Comparison of ENCODE assay signal across 8 cellular contexts in the genomic region with DNA sequence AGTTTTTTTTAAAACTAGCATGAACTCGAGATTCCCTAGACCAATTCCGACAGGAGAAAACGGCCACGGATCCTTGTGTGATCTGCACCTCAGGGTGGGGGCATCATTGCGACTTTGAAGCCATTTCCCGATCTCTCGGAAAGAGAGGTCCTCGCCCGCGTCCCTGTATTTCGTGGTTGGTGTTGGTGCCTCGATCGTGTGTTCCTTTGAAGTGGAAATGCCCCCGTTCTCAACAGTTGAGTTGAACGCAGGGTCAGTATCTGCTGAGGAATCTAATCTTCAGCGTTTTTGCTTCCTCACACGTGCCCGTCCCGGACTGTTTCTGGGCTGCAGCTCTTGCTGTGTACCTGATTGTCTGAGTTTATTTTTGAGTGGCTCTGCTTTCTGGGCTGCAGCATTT. TPM values are rescaled to one million over a fixed set of nuclear protein-coding genes. Genes with fewer than 3 reads are reported as not detected.
DNase-seq lines count a peak whose midpoint lies in the region; ATAC-seq and TF ChIP-seq lines count a peak whose summit lies in the region.

No MANE protein-coding gene starts in this region.

- H3K4me3 ChIP-seq in thyroid gland (replicated peaks in 1 of 3) = peak overlapping the region; percentile 69 to 94 (median 83)

- DNase-seq in CD1c-positive myeloid dendritic cell (ENCODE audit: extremely low spot score) (peak; percentile 24), HuH-7 (ENCODE audit: low spot score) (peak; percentile 8), left kidney (ENCODE audit: low read depth, low spot score) (peak; percentile 42), thyroid gland (no peak), NCI-H2171 treated with DMSO at 0.1 percent for 48 hours (lab: John Stamatoyannopoulos, UW) (no peak)
- peak in 1 of 2 donors; percentile 10 for DNase-seq in activated naive CD4-positive, alpha-beta T cell treated with anti-CD3 and anti-CD28 coated beads, Interleukin-2, amount 50 U/mL, for 72 hours (ENCODE audit: low spot score in 2 of 2)

- TF ChIP-seq POLR2A in thyroid gland (IDR thresholded peaks at IDR 0.05) = no peak

- H3K4me1 ChIP-seq in thyroid gland = peaks cover 24 to 54% of the 10 kb centered on the region in 2 donors

- H3K27ac ChIP-seq in thyroid gland = no peak overlapping the region

- WGBS in thyroid gland, 2 donors = 8% methylated on average over 19 of the region's 19 CpGs

- H3K9me3 ChIP-seq in thyroid gland = no peaks in the 10 kb centered on the region

- H3K36me3 ChIP-seq in thyroid gland = no peaks in the 10 kb centered on the region

- H3K9me3 Mint-ChIP-seq in activated naive CD4-positive, alpha-beta T cell treated with anti-CD3 and anti-CD28 coated beads, Interleukin-2, amount 50 U/mL, for 72 hours = no peaks in the 10 kb centered on the region

- TF ChIP-seq CTCF in thyroid gland (IDR thresholded peaks at IDR 0.05) = no peak

- H3K27me3 ChIP-seq in thyroid gland = no peaks in the 10 kb centered on the region

- no peak for ATAC-seq in activated naive CD4-positive, alpha-beta T cell treated with anti-CD3 and anti-CD28 coated beads, Interleukin-2, amount 50 U/mL, for 72 hours
- ATAC-seq in GM21786 (IDR thresholded peaks at IDR 0.05; ENCODE audit: unreplicated experiment) (no peak), HG02870 (IDR thresholded peaks at IDR 0.05; ENCODE audit: unreplicated experiment) (no peak)

- H3K36me3 Mint-ChIP-seq in activated naive CD4-positive, alpha-beta T cell treated with anti-CD3 and anti-CD28 coated beads, Interleukin-2, amount 50 U/mL, for 72 hours = peaks cover 9 to 26% of the 10 kb centered on the region in 2 donors

- intact Hi-C loops in thyroid gland (cut with DNase I) = loop anchor here (10.0 kb wide), 1 partner anchor 92 kb away; a partner anchor contains a TSS

- H3K27ac Mint-ChIP-seq in activated naive CD4-positive, alpha-beta T cell treated with anti-CD3 and anti-CD28 coated beads, Interleukin-2, amount 50 U/mL, for 72 hours = peak overlapping the region; percentile 83 to 92

RNA-seq across cellular contexts. Expression of a gene that starts 1.1 kb away (rescaled TPM):
- 10 to 100 TPM; 16.5 to 19.5 TPM for total RNA-seq in activated naive CD4-positive, alpha-beta T cell treated with anti-CD3 and anti-CD28 coated beads, Interleukin-2, amount 50 U/mL, for 72 hours
- total RNA-seq in thyroid gland = 10 to 100 TPM; 11.0 to 20.8 (median 15.6) TPM

RNA-seq across cellular contexts. Expression of a gene that starts 1.4 kb away (rescaled TPM):
- total RNA-seq in activated naive CD4-positive, alpha-beta T cell treated with anti-CD3 and anti-CD28 coated beads, Interleukin-2, amount 50 U/mL, for 72 hours = 10 to 100 TPM; 16.0 to 17.1 TPM
- total RNA-seq in thyroid gland = 10 to 100 TPM; 53.9 to 89.9 (median 79.8) TPM

Comparison
In these comparisons a context has a peak if more than half of its experiments do, and no peak if none do; other contexts are left out.
1. DNase-seq: peak in CD1c-positive myeloid dendritic cell (single experiment), HuH-7 (single experiment) and left kidney (single experiment); none in thyroid gland (0 of 2) and NCI-H2171 treated with DMSO at 0.1 percent for 48 hours (single experiment).